19 cellular contexts compared by ENCODE assay signal in the genomic region with DNA sequence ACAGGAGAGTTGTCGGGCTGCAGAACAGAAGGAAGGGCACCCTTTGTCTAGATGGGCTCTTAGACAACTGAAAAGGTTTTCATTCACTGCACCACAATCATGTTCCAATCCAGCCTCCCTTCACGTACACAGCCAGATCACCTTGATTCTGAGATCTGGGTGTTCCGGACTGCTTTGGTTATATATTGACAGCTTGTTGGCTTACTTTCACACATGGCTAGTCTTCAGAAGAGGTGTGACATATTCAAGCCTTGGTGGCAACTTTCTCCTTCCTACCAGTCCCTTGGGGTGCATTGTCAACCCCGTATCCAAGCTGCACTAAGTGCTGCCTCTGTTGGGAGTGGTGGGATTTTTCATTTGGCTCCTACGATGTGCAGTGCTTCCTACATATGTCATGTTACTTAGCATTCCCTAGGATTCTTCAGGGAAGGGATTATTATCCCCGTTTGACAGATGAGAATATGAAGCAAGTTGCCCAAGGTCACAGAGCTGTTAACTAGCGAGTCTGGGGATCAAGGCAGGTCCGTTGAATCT.
DNase-seq lines count a peak whose midpoint lies in the region; ATAC-seq, FAIRE-seq and TF ChIP-seq lines count a peak whose summit lies in the region.
"Had no signal": no experiment of that assay in that cellular context is flagged by ENCODE, and none has a peak within 500 bp of the region (broad histone marks: within the 10 kb centered on the region; RNA-seq: fewer than 3 reads in every experiment).

No MANE protein-coding gene starts in this region.

- no peaks in the 10 kb centered on the region for H3K36me3 ChIP-seq in bronchial epithelial cell (ENCODE audit: control insufficient read depth, insufficient read depth, low read length)
- H3K36me3 ChIP-seq in left lung, result no peaks in the 10 kb centered on the region
- H3K36me3 ChIP-seq: lower lobe of right lung, right atrium auricular region had no signal

- H3K36me3 Mint-ChIP-seq in T-helper 17 cell (ENCODE audit: low read depth), result peaks cover 3% of the 10 kb centered on the region

- no peak overlapping the region for H3K27ac Mint-ChIP-seq in T-helper 17 cell

- H3K4me3 ChIP-seq in bronchial epithelial cell (ENCODE audit: low read depth, low read length) (no peak overlapping the region), left lung (no peak overlapping the region)
- H3K4me3 ChIP-seq: lower lobe of right lung, right atrium auricular region had no signal

- FAIRE-seq in GM18507 (lab: Jason Lieb, UNC) (peak; percentile 76), bronchial epithelial cell (lab: Jason Lieb, UNC) (peak; percentile 23)

- H3K4me1 Mint-ChIP-seq in T-helper 17 cell, result peaks cover 20% of the 10 kb centered on the region

- peaks cover 32% of the 10 kb centered on the region for H3K27me3 Mint-ChIP-seq in T-helper 17 cell

- H3K9me3 ChIP-seq in left lung, result no peaks in the 10 kb centered on the region
- no peaks in the 10 kb centered on the region for H3K9me3 ChIP-seq in T-helper 17 cell (ENCODE audit: control insufficient read depth, low read length, poor library complexity, severe bottlenecking)
- H3K9me3 ChIP-seq: lower lobe of right lung, right atrium auricular region had no signal

- peak; percentile 8 for DNase-seq in GM18507 (ENCODE audit: extremely low spot score, insufficient read length, low read depth)
- no peak for DNase-seq in bronchial epithelial cell (ENCODE audit: low read depth)
- no peak for DNase-seq in NCI-H1436 treated with DMSO at 0.1 percent for 48 hours (lab: John Stamatoyannopoulos, UW)
- DNase-seq in left lung, result no peak
- DNase-seq in T-helper 17 cell, result no peak
- no peak for DNase-seq in stimulated activated naive CD4-positive, alpha-beta T cell (lab: John Stamatoyannopoulos, UW)
- DNase-seq: activated T-cell treated with anti-CD3 and anti-CD28 coated beads, Interleukin-2, amount 50 U/mL, for 1 hour; DMS79; hypothalamus; IMR-90; lower lobe of right lung; NCI-H226; OCI-M1; stimulated activated CD4-positive, alpha-beta T cell treated with anti-CD3 and anti-CD28 coated beads, Interleukin-2, amount 100 ng/mL, for 24 hours; SW 1271 had no signal

- ATAC-seq in GM19372 (IDR thresholded peaks at IDR 0.05; ENCODE audit: low read depth, unreplicated experiment), result peak; percentile 34
- peak; percentile 30 for ATAC-seq in HG02973 (IDR thresholded peaks at IDR 0.05; ENCODE audit: unreplicated experiment)
- ATAC-seq in left lung, result no peak
- no peak for ATAC-seq in T-helper 17 cell
- ATAC-seq: lower lobe of right lung had no signal

- H3K27me3 ChIP-seq in bronchial epithelial cell (ENCODE audit: control insufficient read depth, insufficient read depth, low read length) (no peaks in the 10 kb centered on the region), left lung (peaks cover 0 to 94% of the 10 kb centered on the region in 2 donors)
- H3K27me3 ChIP-seq: right atrium auricular region had no signal

- intact Hi-C loops in left lung (cut with DNase I), result no loop called here

- no peaks in the 10 kb centered on the region for H3K4me1 ChIP-seq in left lung
- H3K4me1 ChIP-seq: lower lobe of right lung had no signal

- no peak overlapping the region for H3K4me3 Mint-ChIP-seq in T-helper 17 cell
- H3K4me3 Mint-ChIP-seq: neural crest cell had no signal

- TF ChIP-seq CTCF in bronchial epithelial cell (IDR thresholded peaks at IDR 0.05; ENCODE audit: insufficient read depth, low read length, severe bottlenecking), result no peak
- no peak for TF ChIP-seq CTCF in left lung (IDR thresholded peaks at IDR 0.05)

- H3K27ac ChIP-seq in left lung, result no peak overlapping the region
- H3K27ac ChIP-seq: lower lobe of right lung, right atrium auricular region had no signal

Comparison
In these comparisons a context has a peak if more than half of its experiments do, and no peak if none do; other contexts are left out.
1. ATAC-seq: peak in GM19372 (single experiment) and HG02973 (single experiment); none in left lung (single experiment) and T-helper 17 cell (single experiment).